Comparison of ENCODE assay signal across 25 cellular contexts in genomic region chr5:148491015-148491792, GRCh38.
DNase-seq lines count a peak whose midpoint lies in the region; ATAC-seq and TF ChIP-seq lines count a peak whose summit lies in the region.
"Had no signal": no experiment of that assay in that cellular context is flagged by ENCODE, and none has a peak within 500 bp of the region (broad histone marks: within the 10 kb centered on the region; RNA-seq: fewer than 3 reads in every experiment).

No MANE protein-coding gene starts in this region.

- peaks cover 49% of the 10 kb centered on the region for H3K27me3 Mint-ChIP-seq in endodermal cell (ENCODE audit: insufficient read depth)

- 91 to 94% methylated on average over 9 to 10 of the region's 10 CpGs for WGBS in endodermal cell (ENCODE audit: insufficient coverage in 1 of 2, insufficient read length in 1 of 2), 2 experiments

- H3K27ac ChIP-seq in endodermal cell (ENCODE audit: low read depth, low read length), result no peak overlapping the region

- H3K36me3 Mint-ChIP-seq in endodermal cell (ENCODE audit: low read depth), result no peaks in the 10 kb centered on the region
- H3K36me3 Mint-ChIP-seq: CD4-positive, alpha-beta memory T cell; memory B cell had no signal

- TF ChIP-seq CTCF in endodermal cell (conservative IDR thresholded peaks at IDR 0.05), result no peak

- H3K4me1 Mint-ChIP-seq in endodermal cell, result peaks cover 4% of the 10 kb centered on the region
- H3K4me1 Mint-ChIP-seq: activated B cell treated with CpG ODN at 0.5 μM for 24 hours; activated T-helper 17 cell treated with anti-CD3 and anti-CD28 coated beads, Interleukin-2, amount 50 U/mL, for 72 hours; CD4-positive, alpha-beta memory T cell; memory B cell had no signal

- no peaks in the 10 kb centered on the region for H3K9me3 Mint-ChIP-seq in endodermal cell
- H3K9me3 Mint-ChIP-seq: activated B cell treated with CpG ODN at 0.5 μM for 24 hours; activated T-helper 17 cell treated with anti-CD3 and anti-CD28 coated beads, Interleukin-2, amount 50 U/mL, for 72 hours; CD4-positive, alpha-beta memory T cell; memory B cell had no signal

- peak; percentile 48 for DNase-seq in NOMO-1 treated with DMSO at 0.1 percent for 48 hours (lab: John Stamatoyannopoulos, UW; ENCODE audit: unreplicated experiment)
- DNase-seq in NOMO-1 treated with dmso at 0.1 percent for 144 hours (lab: John Stamatoyannopoulos, UW; ENCODE audit: unreplicated experiment), result no peak
- peak; percentile 25 for DNase-seq in cerebellar cortex (ENCODE audit: low spot score)
- no peak for DNase-seq in left lobe of liver (ENCODE audit: low spot score)
- DNase-seq in superior temporal gyrus (ENCODE audit: extremely low spot score), result peak; percentile 36
- no peak for DNase-seq in endodermal cell
- DNase-seq: 8988T; activated B cell treated with CpG ODN at 0.5 μM for 24 hours; activated CD4-positive, alpha-beta T cell treated with anti-CD3 and anti-CD28 coated beads, Interleukin-2, amount 50 U/mL, for 48 hours; activated naive CD4-positive, alpha-beta T cell treated with anti-CD3 and anti-CD28 coated beads, Interleukin-2, amount 50 U/mL, for 16 hours; amniotic stem cell; CD4-positive, alpha-beta memory T cell; effector memory CD4-positive, alpha-beta T cell; erythroblast; H7; head of caudate nucleus; MG63; NCI-H146; posterior cingulate gyrus; stimulated activated naive CD4-positive, alpha-beta T cell; T1000 had no signal

- H3K4me1 ChIP-seq in endodermal cell (ENCODE audit: control insufficient read depth, insufficient read depth, low read length), result no peaks in the 10 kb centered on the region

- no peak overlapping the region for H3K4me3 Mint-ChIP-seq in endodermal cell
- H3K4me3 Mint-ChIP-seq: activated B cell treated with CpG ODN at 0.5 μM for 24 hours; activated T-helper 17 cell treated with anti-CD3 and anti-CD28 coated beads, Interleukin-2, amount 50 U/mL, for 72 hours; CD4-positive, alpha-beta memory T cell; memory B cell had no signal

- H3K36me3 ChIP-seq in endodermal cell (ENCODE audit: control insufficient read depth, insufficient read depth, low read length), result no peaks in the 10 kb centered on the region
- H3K36me3 ChIP-seq: MG63 had no signal

- no peak overlapping the region for H3K27ac Mint-ChIP-seq in endodermal cell
- H3K27ac Mint-ChIP-seq: activated B cell treated with CpG ODN at 0.5 μM for 24 hours; activated T-helper 17 cell treated with anti-CD3 and anti-CD28 coated beads, Interleukin-2, amount 50 U/mL, for 72 hours; CD4-positive, alpha-beta memory T cell; memory B cell had no signal

- ATAC-seq in left lobe of liver, result peak; percentile 15
- ATAC-seq in SK-N-SH treated with all-trans-retinoic acid at 6 μM for 48 hours, result no peak
- ATAC-seq in GM18870 (IDR thresholded peaks at IDR 0.05; ENCODE audit: unreplicated experiment), result no peak
- ATAC-seq: activated T-helper 17 cell treated with anti-CD3 and anti-CD28 coated beads, Interleukin-2, amount 50 U/mL, for 72 hours had no signal

- H3K9me3 ChIP-seq in endodermal cell (ENCODE audit: control insufficient read depth, low read length), result no peaks in the 10 kb centered on the region
- H3K9me3 ChIP-seq: MG63 had no signal

- H3K4me3 ChIP-seq in endodermal cell (ENCODE audit: low read length), result no peak overlapping the region
- H3K4me3 ChIP-seq: MG63 had no signal

- peaks cover 29% of the 10 kb centered on the region for H3K27me3 ChIP-seq in endodermal cell (ENCODE audit: control insufficient read depth, insufficient read depth, low read length, poor library complexity, severe bottlenecking)

- no peak overlapping the region for H3K9ac ChIP-seq in endodermal cell (ENCODE audit: extremely low read depth, low read length, poor library complexity, severe bottlenecking)

TF ChIP-seq in SK-N-SH treated with all-trans-retinoic acid at 6 μM for 48 hours, 23 proteins besides CTCF, POLR2A, EP300 and RAD21:
- TF ChIP-seq ARNTL (CRISPR knock-in tag; IDR thresholded peaks at IDR 0.05; ENCODE audit: borderline replicate concordance, low read depth) (no peak), TSHZ2 (CRISPR knock-in tag; IDR thresholded peaks at IDR 0.05) (no peak), CSDC2 (CRISPR knock-in tag; IDR thresholded peaks at IDR 0.05) (no peak), POU6F1 (CRISPR knock-in tag; IDR thresholded peaks at IDR 0.05; ENCODE audit: borderline replicate concordance, low read depth) (no peak), ISL1 (CRISPR knock-in tag; IDR thresholded peaks at IDR 0.05) (no peak), ESRRG (CRISPR knock-in tag; IDR thresholded peaks at IDR 0.05) (no peak), RARB (CRISPR knock-in tag; IDR thresholded peaks at IDR 0.05) (no peak), ZC3H10 (CRISPR knock-in tag; IDR thresholded peaks at IDR 0.05) (no peak), ZNF8 (CRISPR knock-in tag; IDR thresholded peaks at IDR 0.05) (no peak), TOX (CRISPR knock-in tag; IDR thresholded peaks at IDR 0.05; ENCODE audit: borderline replicate concordance) (no peak), ZFP3 (CRISPR knock-in tag; IDR thresholded peaks at IDR 0.05) (no peak), GLIS3 (CRISPR knock-in tag; IDR thresholded peaks at IDR 0.05) (no peak), ZFP30 (CRISPR knock-in tag; IDR thresholded peaks at IDR 0.05) (no peak), ZNF565 (CRISPR knock-in tag; conservative IDR thresholded peaks at IDR 0.05; ENCODE audit: low read depth) (no peak), ZNF70 (CRISPR knock-in tag; IDR thresholded peaks at IDR 0.05) (no peak), SNAI2 (CRISPR knock-in tag; IDR thresholded peaks at IDR 0.05) (no peak), OSR1 (CRISPR knock-in tag; IDR thresholded peaks at IDR 0.05) (no peak), CSRNP3 (CRISPR knock-in tag; IDR thresholded peaks at IDR 0.05) (no peak), TCF4 (CRISPR knock-in tag; IDR thresholded peaks at IDR 0.05; ENCODE audit: borderline replicate concordance) (no peak)

Comparison
In these comparisons a context has a peak if more than half of its experiments do, and no peak if none do; other contexts are left out.
1. DNase-seq: peak in NOMO-1 treated with DMSO at 0.1 percent for 48 hours (single experiment), cerebellar cortex (single experiment) and superior temporal gyrus (single experiment); none in NOMO-1 treated with dmso at 0.1 percent for 144 hours (single experiment), left lobe of liver (single experiment) and endodermal cell (single experiment).